Comparison of ENCODE assay signal across 1 cellular context in the genomic region with DNA sequence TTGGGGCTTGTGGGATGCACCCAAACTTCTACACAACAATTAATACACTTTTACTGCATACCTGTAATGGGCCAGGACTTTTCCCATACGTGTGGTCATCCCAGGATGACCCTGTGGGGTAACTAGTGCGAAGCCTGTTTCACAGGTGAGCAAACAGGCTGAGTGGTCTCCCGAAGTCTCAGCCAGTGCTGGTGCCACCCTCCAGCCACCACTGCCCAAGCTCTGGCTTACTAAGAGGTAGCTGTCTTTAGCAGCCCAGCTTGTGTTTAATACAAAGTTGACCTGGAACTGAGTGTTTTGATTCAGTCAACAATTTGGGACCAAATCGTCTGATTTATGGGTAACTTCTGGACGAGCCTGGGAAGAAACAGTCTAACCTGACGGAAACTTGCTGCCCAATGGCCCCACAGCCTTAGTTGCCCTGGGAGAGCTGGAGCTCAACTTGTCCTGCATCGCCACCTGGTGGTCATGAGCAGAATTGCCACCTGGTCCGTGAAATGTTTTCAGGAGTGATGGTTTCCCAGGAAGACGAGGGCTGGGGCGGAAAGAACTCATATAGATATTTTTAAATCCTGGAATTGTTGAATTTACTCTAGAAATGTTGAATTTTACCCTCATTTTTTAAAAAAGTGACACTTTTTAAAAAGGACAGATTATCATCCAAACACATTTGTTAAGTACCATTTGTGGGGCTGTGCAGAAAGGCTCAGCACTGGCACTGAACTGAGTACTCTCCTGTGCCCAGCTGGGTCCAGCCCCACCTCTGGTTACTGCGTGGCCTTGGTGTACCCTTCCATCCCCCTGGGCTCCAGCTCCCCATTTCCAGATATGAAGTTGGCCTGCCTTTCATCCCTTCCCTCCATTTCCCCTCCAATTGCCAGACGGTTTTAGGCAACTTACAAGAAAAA.
TF ChIP-seq lines count a peak whose summit lies in the region.

No MANE protein-coding gene starts in this region.

TF ChIP-seq in H1, 55 proteins besides CTCF, POLR2A, EP300 and RAD21:
- TF ChIP-seq CREB1 (IDR thresholded peaks at IDR 0.05) (no peak), ATF3 (IDR thresholded peaks at IDR 0.05; ENCODE audit: insufficient read depth, low read depth, low read length) (0 out of 2 replicates have a peak, but pooled peaks have one; percentile 2), POLR2AphosphoS5 (IDR thresholded peaks at IDR 0.05; ENCODE audit: low read depth, low read length) (no peak), MAFK (IDR thresholded peaks at IDR 0.05; ENCODE audit: low read depth, low read length) (no peak), KDM1A (IDR thresholded peaks at IDR 0.05; ENCODE audit: borderline replicate concordance, low read length) (no peak), HDAC2 (IDR thresholded peaks at IDR 0.05; ENCODE audit: borderline replicate concordance in 1 of 2, low read depth in 2 of 2, low read length in 2 of 2) (no peak), POU5F1 (IDR thresholded peaks at IDR 0.05; ENCODE audit: low read depth, low read length) (no peak), YY1 (IDR thresholded peaks at IDR 0.05; ENCODE audit: low read depth, low read length) (peak; percentile 81; the same call in 1 of the 2 replicates)
